8 cellular contexts compared by ENCODE assay signal in the genomic region with DNA sequence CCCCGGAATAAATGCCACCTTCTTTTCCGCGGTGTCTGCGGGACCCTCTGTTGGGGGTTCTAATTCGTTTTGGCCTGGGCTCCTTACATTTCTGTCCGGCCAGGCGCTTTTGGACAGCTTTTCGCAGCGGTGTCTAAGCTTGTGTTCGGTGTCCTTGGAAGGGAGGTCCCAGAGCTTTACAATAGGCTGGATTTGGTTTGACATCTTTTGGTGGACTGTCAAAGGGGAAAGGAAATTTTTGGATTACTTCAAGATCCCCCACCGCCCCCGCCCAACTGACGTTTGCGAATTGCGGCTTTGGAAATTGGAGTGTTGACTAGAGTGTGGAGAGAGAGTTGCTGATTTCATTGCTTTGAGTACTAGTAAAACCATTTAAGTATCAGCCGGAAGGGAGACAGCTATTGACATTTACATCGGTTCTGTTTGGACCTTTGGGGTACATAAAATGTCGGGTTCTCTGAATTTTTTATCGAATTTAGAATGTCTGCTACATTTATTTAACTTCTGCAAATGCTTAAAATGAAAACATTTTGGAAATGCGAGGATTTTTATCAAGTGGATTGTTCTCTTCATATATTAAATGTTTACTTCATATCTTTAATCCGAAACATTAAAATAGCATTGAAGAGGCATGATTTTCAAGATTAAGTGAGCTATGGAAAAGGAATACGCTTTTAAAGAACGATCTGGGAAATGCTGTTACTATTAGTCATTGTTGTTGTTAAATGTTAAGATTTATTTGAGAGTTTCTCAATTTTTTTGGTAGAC. TPM values are rescaled to one million over a fixed set of nuclear protein-coding genes. Genes with fewer than 3 reads are reported as not detected.
DNase-seq lines count a peak whose midpoint lies in the region.

No MANE protein-coding gene starts in this region.

- H3K4me1 Mint-ChIP-seq in activated CD4-positive, alpha-beta T cell treated with anti-CD3 and anti-CD28 coated beads, Interleukin-2, amount 10 ng/mL, durations not matched to agents 7 days and 5 days, result peaks cover 52% of the 10 kb centered on the region
- H3K4me1 Mint-ChIP-seq in activated T-helper 1 cell treated with anti-CD3 and anti-CD28 coated beads, Interleukin-12 subunit alpha, Interleukin-12 subunit beta, Interleukin-2, Interleukin-4 antibody, amounts not matched to agents 30 ng/mL and 10 ng/mL and 1 ng/mL, durations not matched to agents 14 hours and 24 hours and 36 hours (ENCODE audit: low read depth), result peaks cover 44% of the 10 kb centered on the region

- CTCF ChIA-PET in activated CD4-positive, alpha-beta T cell treated with anti-CD3 and anti-CD28 coated beads, Interleukin-2, amount 10 ng/mL, durations not matched to agents 7 days and 5 days (lab: Charles Lee), result interaction anchor here (0.6 kb wide), 1 partner anchor 13 kb away, joined by 4 read pairs; no protein-coding TSS in a partner anchor

- H3K4me3 Mint-ChIP-seq in activated CD4-positive, alpha-beta T cell treated with anti-CD3 and anti-CD28 coated beads, Interleukin-2, amount 10 ng/mL, durations not matched to agents 7 days and 5 days, result peak overlapping the region; percentile 91
- H3K4me3 Mint-ChIP-seq in activated T-helper 1 cell treated with anti-CD3 and anti-CD28 coated beads, Interleukin-12 subunit alpha, Interleukin-12 subunit beta, Interleukin-2, Interleukin-4 antibody, amounts not matched to agents 30 ng/mL and 10 ng/mL and 1 ng/mL, durations not matched to agents 14 hours and 24 hours and 36 hours, result peak overlapping the region; percentile 90

- no peaks in the 10 kb centered on the region for H3K9me3 Mint-ChIP-seq in activated CD4-positive, alpha-beta T cell treated with anti-CD3 and anti-CD28 coated beads, Interleukin-2, amount 10 ng/mL, durations not matched to agents 7 days and 5 days
- no peaks in the 10 kb centered on the region for H3K9me3 Mint-ChIP-seq in activated T-helper 1 cell treated with anti-CD3 and anti-CD28 coated beads, Interleukin-12 subunit alpha, Interleukin-12 subunit beta, Interleukin-2, Interleukin-4 antibody, amounts not matched to agents 30 ng/mL and 10 ng/mL and 1 ng/mL, durations not matched to agents 14 hours and 24 hours and 36 hours

- H3K9me3 ChIP-seq in thymus (ENCODE audit: control insufficient read depth), result no peaks in the 10 kb centered on the region

- intact Hi-C loops in activated T-helper 1 cell treated with anti-CD3 and anti-CD28 coated beads, Interleukin-12 subunit alpha, Interleukin-12 subunit beta, Interleukin-2, Interleukin-4 antibody, amounts not matched to agents 30 ng/mL and 10 ng/mL and 1 ng/mL, durations not matched to agents 14 hours and 24 hours and 36 hours (cut with micrococcal nuclease), result loop anchor here (2.0 to 10.0 kb wide), 7 partner anchors 238 to 1897 kb away; a partner anchor contains a TSS

- H3K27me3 ChIP-seq in thymus (ENCODE audit: control insufficient read depth, insufficient read depth), result peaks cover 35% of the 10 kb centered on the region

- peaks cover 37% of the 10 kb centered on the region for H3K27me3 Mint-ChIP-seq in activated CD4-positive, alpha-beta T cell treated with anti-CD3 and anti-CD28 coated beads, Interleukin-2, amount 10 ng/mL, durations not matched to agents 7 days and 5 days
- H3K27me3 Mint-ChIP-seq in activated T-helper 1 cell treated with anti-CD3 and anti-CD28 coated beads, Interleukin-12 subunit alpha, Interleukin-12 subunit beta, Interleukin-2, Interleukin-4 antibody, amounts not matched to agents 30 ng/mL and 10 ng/mL and 1 ng/mL, durations not matched to agents 14 hours and 24 hours and 36 hours (ENCODE audit: insufficient read depth), result peaks cover 58% of the 10 kb centered on the region

- peaks cover 8% of the 10 kb centered on the region for H3K36me3 Mint-ChIP-seq in activated CD4-positive, alpha-beta T cell treated with anti-CD3 and anti-CD28 coated beads, Interleukin-2, amount 10 ng/mL, durations not matched to agents 7 days and 5 days (ENCODE audit: low read depth)
- peaks cover 3% of the 10 kb centered on the region for H3K36me3 Mint-ChIP-seq in activated T-helper 1 cell treated with anti-CD3 and anti-CD28 coated beads, Interleukin-12 subunit alpha, Interleukin-12 subunit beta, Interleukin-2, Interleukin-4 antibody, amounts not matched to agents 30 ng/mL and 10 ng/mL and 1 ng/mL, durations not matched to agents 14 hours and 24 hours and 36 hours (ENCODE audit: low read depth)

- POLR2A ChIA-PET in activated CD4-positive, alpha-beta T cell treated with anti-CD3 and anti-CD28 coated beads, Interleukin-2, amount 10 ng/mL, durations not matched to agents 7 days and 5 days (lab: Charles Lee), result no interaction called here

- H3K4me1 ChIP-seq in thymus (ENCODE audit: control insufficient read depth, insufficient read depth, low read length), result peaks cover 25% of the 10 kb centered on the region

- H3K36me3 ChIP-seq in thymus (ENCODE audit: control insufficient read depth, insufficient read depth), result no peaks in the 10 kb centered on the region

- 37% methylated on average over 23 of the region's 23 CpGs for WGBS in thymus

- no peak for DNase-seq in activated CD4-positive, alpha-beta T cell treated with anti-CD3 and anti-CD28 coated beads, Interleukin-2, amount 10 ng/mL, durations not matched to agents 7 days and 5 days
- no peak for DNase-seq in activated CD4-positive, alpha-beta T cell treated with anti-CD3 and anti-CD28 coated beads for 48 hours
- no peak for DNase-seq in activated T-helper 1 cell treated with anti-CD3 and anti-CD28 coated beads, Interleukin-12 subunit alpha, Interleukin-12 subunit beta, Interleukin-2, Interleukin-4 antibody, amounts not matched to agents 30 ng/mL and 10 ng/mL and 1 ng/mL, durations not matched to agents 14 hours and 24 hours and 36 hours (ENCODE audit: low spot score)
- DNase-seq in iris pigment epithelial cell (ENCODE audit: low read depth), result peak; percentile 37
- DNase-seq in foreskin melanocyte, result no peak
- DNase-seq in COLO668 (lab: John Stamatoyannopoulos, UW; ENCODE audit: unreplicated experiment), result no peak
- DNase-seq in H4 (ENCODE audit: low spot score), result no peak

- H3K4me3 ChIP-seq in thymus (ENCODE audit: low read length), result peak overlapping the region; percentile 72

- no peak overlapping the region for H3K27ac ChIP-seq in thymus (ENCODE audit: low read depth)

- H3K27ac Mint-ChIP-seq in activated CD4-positive, alpha-beta T cell treated with anti-CD3 and anti-CD28 coated beads, Interleukin-2, amount 10 ng/mL, durations not matched to agents 7 days and 5 days, result peak overlapping the region; percentile 94
- H3K27ac Mint-ChIP-seq in activated T-helper 1 cell treated with anti-CD3 and anti-CD28 coated beads, Interleukin-12 subunit alpha, Interleukin-12 subunit beta, Interleukin-2, Interleukin-4 antibody, amounts not matched to agents 30 ng/mL and 10 ng/mL and 1 ng/mL, durations not matched to agents 14 hours and 24 hours and 36 hours, result no peak overlapping the region

RNA-seq across cellular contexts. Expression of a gene that starts 4.7 kb away (rescaled TPM):
- 10 to 100 TPM; 15.5 to 15.7 TPM for total RNA-seq in activated CD4-positive, alpha-beta T cell treated with anti-CD3 and anti-CD28 coated beads, Interleukin-2, amount 10 ng/mL, durations not matched to agents 7 days and 5 days
- 10.6 and 12.2 TPM in 2 replicates for total RNA-seq in activated T-helper 1 cell treated with anti-CD3 and anti-CD28 coated beads, Interleukin-12 subunit alpha, Interleukin-12 subunit beta, Interleukin-2, Interleukin-4 antibody, amounts not matched to agents 30 ng/mL and 10 ng/mL and 1 ng/mL, durations not matched to agents 14 hours and 24 hours and 36 hours
- polyA plus RNA-seq in thymus, result 5.9 TPM
- 4.0 and 5.6 TPM in 2 replicates for total RNA-seq in H4 (2014; rRNA removed; shearing (Covaris generic))

RNA-seq across cellular contexts. Expression of a gene that starts 16.5 kb away (rescaled TPM):
- total RNA-seq in activated CD4-positive, alpha-beta T cell treated with anti-CD3 and anti-CD28 coated beads, Interleukin-2, amount 10 ng/mL, durations not matched to agents 7 days and 5 days, result 1 to 10 TPM; 5.1 to 5.3 TPM
- 2.5 and 3.5 TPM in 2 replicates for total RNA-seq in activated T-helper 1 cell treated with anti-CD3 and anti-CD28 coated beads, Interleukin-12 subunit alpha, Interleukin-12 subunit beta, Interleukin-2, Interleukin-4 antibody, amounts not matched to agents 30 ng/mL and 10 ng/mL and 1 ng/mL, durations not matched to agents 14 hours and 24 hours and 36 hours
- polyA plus RNA-seq in thymus, result 9.2 TPM
- total RNA-seq in H4 (2014; rRNA removed; shearing (Covaris generic)), result 1.9 and 2.1 TPM in 2 replicates
